ENCODE assay signal across 27 cellular contexts in genomic region chr9:78692871-78693270, GRCh38.
DNase-seq lines count a peak whose midpoint lies in the region; ATAC-seq, FAIRE-seq and TF ChIP-seq lines count a peak whose summit lies in the region.
"Had no signal": no experiment of that assay in that cellular context is flagged by ENCODE, and none has a peak within 500 bp of the region (broad histone marks: within the 10 kb centered on the region; RNA-seq: fewer than 3 reads in every experiment).

No MANE protein-coding gene starts in this region.

- ATAC-seq in naive B cell (ENCODE audit: low read depth in 2 of 2) = peak in 1 of 2 donors; percentile 15
- ATAC-seq: activated CD4-positive, alpha-beta T cell treated with anti-CD3 and anti-CD28 coated beads for 36 hours; esophagus mucosa; lower lobe of right lung; stimulated activated effector memory CD8-positive, alpha-beta T cell treated with anti-CD3 and anti-CD28 coated beads, Interleukin-12 subunit alpha, Interleukin-12 subunit beta, amount 100 ng/mL, for 72 hours had no signal

- DNase-seq in AG20443 (ENCODE audit: low spot score) (peak; percentile 73), HT1080 (ENCODE audit: low read depth) (peak; percentile 39), astrocyte of the spinal cord (ENCODE audit: low read depth, low spot score) (peak; percentile 15), naive B cell (no peak), Peyer's patch (no peak), MV-4-11 (lab: John Stamatoyannopoulos, UW) (no peak), DMS153 treated with DMSO at 0.1 percent for 48 hours (lab: John Stamatoyannopoulos, UW; ENCODE audit: unreplicated experiment) (no peak), GM12892 (ENCODE audit: insufficient read length) (no peak)
- DNase-seq: activated CD4-positive, alpha-beta T cell treated with anti-CD3 and anti-CD28 coated beads for 36 hours; activated CD8-positive, alpha-beta memory T cell treated with anti-CD3 and anti-CD28 coated beads for 24 hours; activated T-cell treated with anti-CD3 and anti-CD28 coated beads, Interleukin-2, amount 50 U/mL, for 1 hour; lower lobe of right lung; NCI-H2107; occipital lobe; retina; SIG-M5; stimulated activated CD4-positive, alpha-beta T cell treated with anti-CD3 and anti-CD28 coated beads, Interleukin-2, amount 100 ng/mL, for 48 hours had no signal

- peak overlapping the region in 5 of 6 donors; percentile 2 to 84 (median 13) for H3K27ac Mint-ChIP-seq in naive B cell
- H3K27ac Mint-ChIP-seq: activated CD4-positive, alpha-beta T cell treated with anti-CD3 and anti-CD28 coated beads for 36 hours; CD14-positive monocyte; stimulated activated effector memory CD8-positive, alpha-beta T cell treated with anti-CD3 and anti-CD28 coated beads, Interleukin-12 subunit alpha, Interleukin-12 subunit beta, amount 100 ng/mL, for 72 hours had no signal

- TF ChIP-seq CTCF in astrocyte of the spinal cord (IDR thresholded peaks at IDR 0.05; ENCODE audit: low read depth, low read length) (no peak), Peyer's patch (IDR thresholded peaks at IDR 0.05) (no peak)

- TF ChIP-seq POLR2A in Peyer's patch (IDR thresholded peaks at IDR 0.05) (no peak), GM12892 (IDR thresholded peaks at IDR 0.05; ENCODE audit: low read depth, low read length) (no peak)

- H3K4me3 Mint-ChIP-seq in naive B cell = peak overlapping the region in 5 of 8 donors; percentile 25 to 72 (median 37)
- H3K4me3 Mint-ChIP-seq: activated CD4-positive, alpha-beta T cell treated with anti-CD3 and anti-CD28 coated beads for 36 hours; CD14-positive monocyte; stimulated activated effector memory CD8-positive, alpha-beta T cell treated with anti-CD3 and anti-CD28 coated beads, Interleukin-12 subunit alpha, Interleukin-12 subunit beta, amount 100 ng/mL, for 72 hours had no signal

- H3K4me3 ChIP-seq in astrocyte of the spinal cord (ENCODE audit: low read depth, low read length) = no peak overlapping the region
- H3K4me3 ChIP-seq in Peyer's patch = no peak overlapping the region
- H3K4me3 ChIP-seq: breast epithelium, lower lobe of right lung, thoracic aorta, vagina had no signal

- H3K9me3 Mint-ChIP-seq in naive B cell = no peaks in the 10 kb centered on the region

- H3K4me1 ChIP-seq in Peyer's patch = no peaks in the 10 kb centered on the region
- H3K4me1 ChIP-seq: breast epithelium, lower lobe of right lung, vagina had no signal

- peaks cover 0 to 8% of the 10 kb centered on the region in 2 donors for H3K36me3 Mint-ChIP-seq in naive B cell
- H3K36me3 Mint-ChIP-seq: CD14-positive monocyte; stimulated activated effector memory CD8-positive, alpha-beta T cell treated with anti-CD3 and anti-CD28 coated beads, Interleukin-12 subunit alpha, Interleukin-12 subunit beta, amount 100 ng/mL, for 72 hours had no signal

- peaks cover 0 to 3% (median 0%) of the 10 kb centered on the region in 3 donors for H3K27me3 Mint-ChIP-seq in naive B cell

- no peaks in the 10 kb centered on the region for H3K9me3 ChIP-seq in Peyer's patch
- H3K9me3 ChIP-seq: breast epithelium, lower lobe of right lung, thoracic aorta, vagina had no signal

- no peak for FAIRE-seq in GM12892 (lab: Jason Lieb, UNC)
- FAIRE-seq: colon, frontal cortex, keratinocyte, TTC549 had no signal

- H3K27me3 ChIP-seq in Peyer's patch = no peaks in the 10 kb centered on the region
- H3K27me3 ChIP-seq: breast epithelium, vagina had no signal

- no peak overlapping the region for H3K27ac ChIP-seq in Peyer's patch
- H3K27ac ChIP-seq: breast epithelium, lower lobe of right lung, thoracic aorta, vagina had no signal

- peaks cover 28 to 45% (median 37%) of the 10 kb centered on the region in 3 donors for H3K4me1 Mint-ChIP-seq in naive B cell
- H3K4me1 Mint-ChIP-seq: activated CD4-positive, alpha-beta T cell treated with anti-CD3 and anti-CD28 coated beads for 36 hours; stimulated activated effector memory CD8-positive, alpha-beta T cell treated with anti-CD3 and anti-CD28 coated beads, Interleukin-12 subunit alpha, Interleukin-12 subunit beta, amount 100 ng/mL, for 72 hours had no signal

- no peaks in the 10 kb centered on the region for H3K36me3 ChIP-seq in Peyer's patch
- H3K36me3 ChIP-seq: breast epithelium, lower lobe of right lung, thoracic aorta, vagina had no signal

- in situ Hi-C loops in astrocyte of the spinal cord (cut with HindIII; ENCODE audit: low sequenced_read_pairs) = no loop called here

Comparison
In these comparisons a context has a peak if more than half of its experiments do, and no peak if none do; other contexts are left out.
1. DNase-seq: peak in AG20443 (single experiment), HT1080 (single experiment) and astrocyte of the spinal cord (single experiment); none in naive B cell (single experiment), Peyer's patch (0 of 3), MV-4-11 (single experiment), DMS153 treated with DMSO at 0.1 percent for 48 hours (single experiment) and GM12892 (single experiment).